In the genomic region with DNA sequence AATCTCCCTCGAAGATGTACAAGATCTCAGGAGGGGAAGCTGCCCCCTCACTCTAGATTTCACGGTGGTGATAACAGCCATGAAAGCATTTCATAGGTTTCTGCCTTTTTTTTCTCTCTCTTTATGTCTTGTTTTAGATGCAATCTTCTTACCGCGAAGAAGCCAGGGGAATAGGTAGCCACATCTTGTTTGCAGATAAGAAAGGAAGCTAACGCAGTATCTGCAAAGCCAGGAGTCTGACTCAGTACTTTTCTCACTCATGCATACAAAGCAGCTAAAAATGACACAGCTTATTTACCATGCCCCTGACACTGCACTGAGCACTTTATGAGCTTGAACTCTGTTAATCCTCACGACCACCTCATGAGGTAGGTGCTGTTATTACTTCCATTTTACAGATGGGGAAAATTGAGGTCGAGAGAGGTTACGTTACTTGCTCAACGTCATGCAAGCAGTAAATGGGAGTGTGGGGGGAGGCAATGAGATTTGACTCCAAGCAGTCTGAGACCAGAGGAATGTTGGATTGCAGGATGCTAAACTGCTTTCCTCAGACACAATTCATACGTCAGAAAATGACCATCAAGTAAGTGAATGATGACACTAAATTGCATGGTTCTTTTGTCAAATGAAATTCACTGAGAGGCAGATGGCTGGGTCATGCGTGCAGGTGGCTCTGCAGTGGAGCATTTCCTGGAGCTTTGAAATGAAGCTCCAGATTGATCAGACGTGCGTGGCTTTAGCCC, we compare ENCODE assay signal across 9 cellular contexts. TPM values are rescaled to one million over a fixed set of nuclear protein-coding genes. Genes with fewer than 3 reads are reported as not detected.
A peak's percentile ranks its signal among the peaks of the same experiment; 100 is the strongest.
DNase-seq lines count a peak whose midpoint lies in the region; ATAC-seq, FAIRE-seq and TF ChIP-seq lines count a peak whose summit lies in the region.
"Had no signal": no experiment of that assay in that cellular context is flagged by ENCODE, and none has a peak within 500 bp of the region (broad histone marks: within the 10 kb centered on the region; RNA-seq: fewer than 3 reads in every experiment).

No MANE protein-coding gene starts in this region.

- H3K4me1 ChIP-seq in H1 (replicated peaks in 1 of 4; ENCODE audit: control insufficient read depth in 3 of 4, insufficient read depth in 4 of 4, low read length in 3 of 4) = peaks cover 10 to 21% (median 13%) of the 10 kb centered on the region in 4 experiments; a peak in 6 of 7 replicates
- peaks cover 23% of the 10 kb centered on the region for H3K4me1 ChIP-seq in parathyroid adenoma

- H2AFZ ChIP-seq in H1 (ENCODE audit: low read length) (no peak overlapping the region), parathyroid adenoma (peak overlapping the region; percentile 27)

- TF ChIP-seq RAD21 in H1 (IDR thresholded peaks at IDR 0.05 in 1 of 2, conservative IDR thresholded peaks at IDR 0.05 in 1 of 2; ENCODE audit: low read depth in 2 of 2, low read length in 2 of 2) = no peak

- H2BK120ac ChIP-seq in H1 (replicated peaks; ENCODE audit: low read depth, low read length) = no peak overlapping the region

- peak overlapping the region; percentile 3; the same call in 1 of the 2 replicates for H2AK5ac ChIP-seq in H1 (ENCODE audit: low read depth, low read length)

- H3K14ac ChIP-seq in H1 (ENCODE audit: insufficient read length) = no peak overlapping the region

- TF ChIP-seq POLR2A in H1 (IDR thresholded peaks at IDR 0.05; ENCODE audit: control extremely low read depth in 1 of 2, low read depth in 2 of 2, low read length in 2 of 2) = no peak

- H4K91ac ChIP-seq in H1 (replicated peaks; ENCODE audit: insufficient read length, low read length) = no peak overlapping the region

- peak; percentile 65 to 71 for ATAC-seq in activated CD4-positive, CD25-positive, alpha-beta regulatory T cell treated with anti-CD3 and anti-CD28 coated beads, Interleukin-2, amount 50 U/mL, for 24 hours
- no peak for ATAC-seq in HG02588 (IDR thresholded peaks at IDR 0.05; ENCODE audit: unreplicated experiment)

- no peak overlapping the region for H2BK20ac ChIP-seq in H1 (ENCODE audit: low read length)

- H3K36me3 ChIP-seq in H1 (ENCODE audit: control insufficient read depth in 2 of 4, insufficient read depth in 4 of 4, low read length in 3 of 4) (peaks cover 0 to 6% (median 3%) of the 10 kb centered on the region in 4 experiments; a peak in 4 of 8 replicates), parathyroid adenoma (ENCODE audit: control insufficient read depth, insufficient read depth, low read length) (no peaks in the 10 kb centered on the region)

- no peak for DNase-seq in activated CD4-positive, CD25-positive, alpha-beta regulatory T cell treated with anti-CD3 and anti-CD28 coated beads, Interleukin-2, amount 50 U/mL, for 72 hours
- DNase-seq in RKO (ENCODE audit: low spot score) (peak; percentile 48), H1 (ENCODE audit: low read depth in 1 of 2, low spot score in 2 of 2) (no peak), COLO829 (ENCODE audit: low spot score) (no peak), SK-N-DZ (ENCODE audit: low spot score) (no peak)

- H3K9ac ChIP-seq in H1 (replicated peaks in 1 of 4; ENCODE audit: extremely low read depth in 1 of 4, low read depth in 3 of 4, low read length in 3 of 4) = 0 out of 7 replicates have a peak overlapping the region, but pooled peaks of 1 of the 4 experiments have one; percentile 27
- H3K9ac ChIP-seq in parathyroid adenoma = no peak overlapping the region

- no peaks in the 10 kb centered on the region for H3K79me1 ChIP-seq in H1 (ENCODE audit: low read depth, low read length)

- H3K56ac ChIP-seq in H1 (replicated peaks; ENCODE audit: insufficient read length, low read depth, low read length) = no peak overlapping the region

- no peak overlapping the region for H4K5ac ChIP-seq in H1 (ENCODE audit: insufficient read length, low read depth, low read length)

- no peak overlapping the region; the same call in 1 of the 2 replicates for H2BK15ac ChIP-seq in H1 (ENCODE audit: low read length)

- H3K27ac ChIP-seq in H1 (ENCODE audit: low read depth, low read length) = no peak overlapping the region
- peak overlapping the region; percentile 63 for H3K27ac ChIP-seq in parathyroid adenoma

- H3K23me2 ChIP-seq in H1 (ENCODE audit: low read depth, low read length) = peaks cover 20% of the 10 kb centered on the region; the same call in 1 of the 2 replicates

- no peak for TF ChIP-seq CTCF in H1 (IDR thresholded peaks at IDR 0.05; ENCODE audit: control extremely low read depth in 1 of 3, insufficient read depth in 1 of 3, low read depth in 1 of 3, low read length in 3 of 3)
- no peak for TF ChIP-seq CTCF in parathyroid adenoma (IDR thresholded peaks at IDR 0.05)

- no peak overlapping the region for H3K23ac ChIP-seq in H1 (ENCODE audit: insufficient read length)

- H3K4ac ChIP-seq in H1 (replicated peaks; ENCODE audit: insufficient read length, low read depth, low read length) = no peak overlapping the region

- no peak overlapping the region for H4K8ac ChIP-seq in H1 (ENCODE audit: extremely low read depth, insufficient read depth, low read length)

- no peak for FAIRE-seq in H1 (lab: Jason Lieb, UNC)

- CTCF ChIA-PET in H1 (lab: Charles Lee; ENCODE audit: partially characterized antibody) = interaction anchor here (1.0 to 2.4 kb wide), 9 partner anchors 11 to 233 kb away, joined by 3 to 9 read pairs (median 5); no protein-coding TSS in a partner anchor

- H3K4me3 ChIP-seq in H1 (ENCODE audit: extremely low read depth in 1 of 4, insufficient read depth in 2 of 4, low read depth in 3 of 4, low read length in 4 of 4) (peak overlapping the region in 1 of 4 experiments; percentile 52; a peak in 1 of 8 replicates), parathyroid adenoma (ENCODE audit: low read depth, low read length) (peak overlapping the region; percentile 27)

- no peak overlapping the region for H2BK5ac ChIP-seq in H1 (ENCODE audit: low read depth, low read length)

- peak overlapping the region; percentile 30 to 97 for H3K4me2 ChIP-seq in H1 (ENCODE audit: insufficient read depth in 1 of 2, low read depth in 2 of 2, low read length in 2 of 2)
- H3K4me2 ChIP-seq in parathyroid adenoma (ENCODE audit: low read length) = peak overlapping the region; percentile 57

- no peaks in the 10 kb centered on the region for H3K9me3 ChIP-seq in H1 (ENCODE audit: insufficient read depth in 2 of 2, low read depth in 1 of 2, low read length in 1 of 2)
- H3K9me3 ChIP-seq in parathyroid adenoma (ENCODE audit: control insufficient read depth, low read length) = no peaks in the 10 kb centered on the region
- H3K9me3 ChIP-seq: adrenal gland had no signal

- no peak for TF ChIP-seq EP300 in H1 (IDR thresholded peaks at IDR 0.05; ENCODE audit: borderline replicate concordance in 1 of 2, low read depth in 2 of 2, low read length in 2 of 2)

- POLR2A ChIA-PET in H1 (lab: Charles Lee; ENCODE audit: partially characterized antibody) = interaction anchor here (1.1 to 1.6 kb wide), 2 partner anchors 9 to 154 kb away, joined by 4 read pairs; no protein-coding TSS in a partner anchor

- H4K20me1 ChIP-seq in H1 (replicated peaks in 1 of 2; ENCODE audit: control insufficient read depth in 1 of 2, insufficient read depth in 2 of 2, low read length in 2 of 2) = peaks cover 2 to 7% of the 10 kb centered on the region in 2 experiments

- peak overlapping the region; percentile 3; the same call in 1 of the 2 replicates for H3K18ac ChIP-seq in H1 (ENCODE audit: extremely low read depth, low read length)

- WGBS in H1 (ENCODE audit: extremely low coverage in 1 of 2, insufficient coverage in 1 of 2, insufficient read length in 1 of 2, insufficient replicate concordance in 2 of 2, low coverage in 1 of 2, low lambda C conversion rate in 2 of 2, missing lambda C conversion rate in 1 of 2), 2 experiments = 65% methylated on average over 13 of the region's 13 CpGs; no CpG with 5 or more reads in 1 of the 2 experiments

- H3K79me2 ChIP-seq in H1 (ENCODE audit: control insufficient read depth in 1 of 2, insufficient read depth in 2 of 2, low read length in 2 of 2) (peaks cover 0 to 22% of the 10 kb centered on the region in 2 experiments; a peak in 2 of 4 replicates), parathyroid adenoma (no peaks in the 10 kb centered on the region)

- peaks cover 0 to 10% (median 4%) of the 10 kb centered on the region in 4 experiments; a peak in 3 of 7 replicates for H3K27me3 ChIP-seq in H1 (replicated peaks in 1 of 4; ENCODE audit: control insufficient read depth in 3 of 4, extremely low read depth in 1 of 4, insufficient read depth in 3 of 4, low read length in 3 of 4)
- H3K27me3 ChIP-seq in parathyroid adenoma (ENCODE audit: control insufficient read depth, insufficient read depth, low read length) = no peaks in the 10 kb centered on the region
- H3K27me3 ChIP-seq: adrenal gland had no signal

- peak overlapping the region; percentile 18 for H2BK12ac ChIP-seq in H1 (ENCODE audit: low read depth, low read length)

TF ChIP-seq in H1, 55 proteins besides CTCF, POLR2A, EP300 and RAD21 (continues in another document):
- peak; percentile 87 for TF ChIP-seq KDM1A (IDR thresholded peaks at IDR 0.05; ENCODE audit: borderline replicate concordance, low read length)
- 0 out of 4 replicates have a peak, but pooled peaks of 1 of the 2 experiments have one; percentile 33 for TF ChIP-seq HDAC2 (IDR thresholded peaks at IDR 0.05; ENCODE audit: borderline replicate concordance in 1 of 2, low read depth in 2 of 2, low read length in 2 of 2)
- no peak for TF ChIP-seq ATF3 (IDR thresholded peaks at IDR 0.05; ENCODE audit: insufficient read depth, low read depth, low read length)
- TF ChIP-seq RNF2 (IDR thresholded peaks at IDR 0.05; ENCODE audit: borderline replicate concordance, low read depth, low read length, missing control alignments, poor library complexity, severe bottlenecking) = no peak
- TF ChIP-seq RBBP5 (IDR thresholded peaks at IDR 0.05; ENCODE audit: borderline replicate concordance, low read depth, low read length) = no peak
- TF ChIP-seq SIRT6 (IDR thresholded peaks at IDR 0.05; ENCODE audit: low read length) = no peak
- no peak for TF ChIP-seq CTBP2 (IDR thresholded peaks at IDR 0.05; ENCODE audit: borderline replicate concordance, insufficient read depth, insufficient read length, low read length)

RNA-seq across cellular contexts. Expression of gene MAP3K8, which starts 3.2 kb away (rescaled TPM):
- total RNA-seq in H1 (2021; fragmentation: NEBNext Ultra II Directional; extraction: Animal tissue kit (Norgen Biotek cat#: 25700)) = 5.4 and 5.6 TPM in 2 replicates
- 2.7 and 6.0 TPM in 2 replicates for polyA plus RNA-seq in H1 (2011; rRNA removed)
- polyA plus RNA-seq in H1 (2011; cell fraction: cytosol; rRNA removed) = 5.5 TPM
- 4.3 TPM for polyA plus RNA-seq in H1 (2011; cell fraction: nucleus; rRNA removed)
- polyA plus RNA-seq in H1 (2012, experiment 1 of 2) = 5.3 to 9.0 TPM (median 5.5 TPM) in 4 replicates
- 2.3 TPM for polyA plus RNA-seq in H1 (2012, experiment 2 of 2)
- polyA plus RNA-seq in H1 (2013, experiment 1 of 2) = 3.6 TPM
- 3.7 TPM for polyA plus RNA-seq in H1 (2013, experiment 2 of 2)
- 4.2 and 6.7 TPM in 2 replicates for polyA minus RNA-seq in H1 (2011; rRNA and poly(A)+ RNA removed)
- polyA minus RNA-seq in H1 (2011; cell fraction: cytosol; rRNA and poly(A)+ RNA removed) = 1.7 TPM
- polyA minus RNA-seq in H1 (2011; cell fraction: nucleus; rRNA and poly(A)+ RNA removed) = 5.6 TPM
- 0.14 and 0.39 TPM in 2 replicates for polyA plus RNA-seq in SK-N-DZ (2014; cell fraction: cytosol; rRNA removed)
- 0.35 and 1.2 TPM in 2 replicates for polyA plus RNA-seq in SK-N-DZ (2014; cell fraction: nucleus; rRNA removed)
